Comparison of ENCODE assay signal across 22 cellular contexts in genomic region chr3:59016930-59017616, GRCh38. TPM values are rescaled to one million over a fixed set of nuclear protein-coding genes. Genes with fewer than 3 reads are reported as not detected.
"Had no signal": no experiment of that assay in that cellular context is flagged by ENCODE, and none has a peak within 500 bp of the region (broad histone marks: within the 10 kb centered on the region; RNA-seq: fewer than 3 reads in every experiment).

No MANE protein-coding gene starts in this region.

- H3K27me3 ChIP-seq: breast epithelium, colonic mucosa, dorsolateral prefrontal cortex, esophagus squamous epithelium, heart right ventricle, right atrium auricular region, thyroid gland had no signal

- H3K27ac Mint-ChIP-seq: activated naive CD8-positive, alpha-beta T cell; activated T-helper 17 cell treated with anti-CD3 and anti-CD28 coated beads, Interleukin-2, amount 50 U/mL, for 72 hours; effector memory CD8-positive, alpha-beta T cell; memory B cell; WTC11 had no signal

- H3K36me3 Mint-ChIP-seq: activated naive CD8-positive, alpha-beta T cell; memory B cell; WTC11 had no signal

- H3K4me3 Mint-ChIP-seq: activated naive CD8-positive, alpha-beta T cell; activated T-helper 17 cell treated with anti-CD3 and anti-CD28 coated beads, Interleukin-2, amount 50 U/mL, for 72 hours; effector memory CD8-positive, alpha-beta T cell; memory B cell; WTC11 had no signal

- ATAC-seq: activated T-helper 17 cell treated with anti-CD3 and anti-CD28 coated beads, Interleukin-2, amount 50 U/mL, for 72 hours; effector memory CD8-positive, alpha-beta T cell; heart right ventricle; left ventricle myocardium superior; stimulated activated naive CD8-positive, alpha-beta T cell treated with anti-CD3 and anti-CD28 coated beads, Interleukin-15, Interleukin-2, amounts not matched to agents 100 U/mL and 50 U/mL, for 24 hours; WTC11 had no signal

- H3K27ac ChIP-seq: breast epithelium, colonic mucosa, dorsolateral prefrontal cortex, esophagus squamous epithelium, heart right ventricle, prostate gland, right atrium auricular region, thyroid gland had no signal

- H3K4me3 ChIP-seq: breast epithelium, colonic mucosa, dorsolateral prefrontal cortex, esophagus squamous epithelium, heart right ventricle, prostate gland, right atrium auricular region, thyroid gland had no signal

- H3K27me3 Mint-ChIP-seq: activated T-helper 17 cell treated with anti-CD3 and anti-CD28 coated beads, Interleukin-2, amount 50 U/mL, for 72 hours; effector memory CD8-positive, alpha-beta T cell had no signal

- H3K4me1 Mint-ChIP-seq: activated T-helper 17 cell treated with anti-CD3 and anti-CD28 coated beads, Interleukin-2, amount 50 U/mL, for 72 hours; memory B cell; WTC11 had no signal

- FAIRE-seq: astrocyte, keratinocyte had no signal

- H3K9me3 ChIP-seq: colonic mucosa, esophagus squamous epithelium, prostate gland, thyroid gland had no signal

- H3K9me3 Mint-ChIP-seq: activated T-helper 17 cell treated with anti-CD3 and anti-CD28 coated beads, Interleukin-2, amount 50 U/mL, for 72 hours; memory B cell had no signal

- H3K36me3 ChIP-seq: breast epithelium, colonic mucosa, esophagus squamous epithelium, heart right ventricle, prostate gland, right atrium auricular region, thyroid gland had no signal

- DNase-seq: activated naive CD4-positive, alpha-beta T cell; activated T-cell treated with anti-CD3 and anti-CD28 coated beads, Interleukin-2, amount 50 U/mL, for 1 hour; colonic mucosa; dorsolateral prefrontal cortex; effector memory CD8-positive, alpha-beta T cell; esophagus squamous epithelium; heart right ventricle; left ventricle myocardium superior; stimulated activated CD4-positive, alpha-beta T cell treated with anti-CD3 and anti-CD28 coated beads, Interleukin-4, amount 100 ng/mL, for 4 hours; stimulated activated naive CD8-positive, alpha-beta T cell treated with anti-CD3 and anti-CD28 coated beads, Interleukin-15, Interleukin-2, amounts not matched to agents 100 U/mL and 50 U/mL, for 24 hours; T1000; thyroid gland had no signal

- H3K4me1 ChIP-seq: breast epithelium, colonic mucosa, esophagus squamous epithelium, heart right ventricle, prostate gland, right atrium auricular region, thyroid gland had no signal

RNA-seq across cellular contexts. Expression of gene CFAP20DC, which starts 32.8 kb away (rescaled TPM):
- total RNA-seq: right atrium auricular region had no signal
- polyA plus RNA-seq: neural cell had no signal
